2 cellular contexts compared by ENCODE assay signal in the genomic region with DNA sequence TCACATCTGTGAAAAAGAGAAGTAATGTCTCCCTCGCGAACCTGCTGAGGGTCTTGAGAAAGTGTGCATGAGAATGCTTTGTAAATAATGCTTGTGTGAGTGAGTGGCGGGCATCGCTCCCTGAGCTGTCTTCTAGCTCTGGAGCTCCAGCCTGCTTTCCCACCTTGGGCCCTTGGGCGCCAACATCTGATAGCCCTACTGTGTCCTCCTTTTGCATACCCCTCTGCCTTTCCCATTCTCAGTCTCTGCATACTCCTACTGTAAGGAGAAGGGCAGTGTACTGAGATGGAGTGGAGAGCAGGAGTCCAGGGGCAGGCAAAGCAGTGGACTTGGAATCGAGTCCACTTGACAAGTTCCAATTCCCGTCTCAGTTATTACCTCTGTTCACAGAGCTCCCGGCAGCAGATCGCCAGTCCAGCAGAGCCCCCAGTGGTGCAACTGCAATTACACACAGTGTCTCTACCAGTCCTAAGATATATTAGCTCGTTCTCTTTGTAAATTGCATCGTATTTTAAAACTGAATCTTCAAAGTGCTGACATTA.
A peak's percentile ranks its signal among the peaks of the same experiment; 100 is the strongest.
TF ChIP-seq lines count a peak whose summit lies in the region.

No MANE protein-coding gene starts in this region.

TF ChIP-seq in Ishikawa, 13 proteins besides CTCF, POLR2A, EP300 and RAD21:
- no peak for TF ChIP-seq TAF1 (IDR thresholded peaks at IDR 0.05; ENCODE audit: low read depth)
- no peak for TF ChIP-seq NFIC (IDR thresholded peaks at IDR 0.05)
- TF ChIP-seq CEBPB (IDR thresholded peaks at IDR 0.05) = no peak
- TF ChIP-seq YY1 (IDR thresholded peaks at IDR 0.05; ENCODE audit: low read depth) = no peak
- TF ChIP-seq FOXM1 (IDR thresholded peaks at IDR 0.05; ENCODE audit: borderline replicate concordance, low read depth) = no peak
- no peak for TF ChIP-seq EGR1 (IDR thresholded peaks at IDR 0.05)
- no peak for TF ChIP-seq ZBTB7A (IDR thresholded peaks at IDR 0.05; ENCODE audit: low read depth)
- no peak for TF ChIP-seq MAX (IDR thresholded peaks at IDR 0.05)
- no peak for TF ChIP-seq TCF12 (IDR thresholded peaks at IDR 0.05; ENCODE audit: low read depth)
- no peak for TF ChIP-seq REST (IDR thresholded peaks at IDR 0.05; ENCODE audit: low read depth)
- no peak for TF ChIP-seq TEAD4 (IDR thresholded peaks at IDR 0.05)
- no peak for TF ChIP-seq CREB1 (IDR thresholded peaks at IDR 0.05; ENCODE audit: low read depth)
- TF ChIP-seq, protein P1, sequence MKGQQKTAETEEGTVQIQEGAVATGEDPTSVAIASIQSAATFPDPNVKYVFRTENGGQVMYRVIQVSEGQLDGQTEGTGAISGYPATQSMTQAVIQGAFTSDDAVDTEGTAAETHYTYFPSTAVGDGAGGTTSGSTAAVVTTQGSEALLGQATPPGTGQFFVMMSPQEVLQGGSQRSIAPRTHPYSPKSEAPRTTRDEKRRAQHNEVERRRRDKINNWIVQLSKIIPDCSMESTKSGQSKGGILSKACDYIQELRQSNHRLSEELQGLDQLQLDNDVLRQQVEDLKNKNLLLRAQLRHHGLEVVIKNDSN (IDR thresholded peaks at IDR 0.05) = no peak

TF ChIP-seq in K562, 482 proteins besides CTCF, POLR2A, EP300 and RAD21:
- TF ChIP-seq E4F1 (CRISPR knock-in tag; IDR thresholded peaks at IDR 0.05; ENCODE audit: borderline replicate concordance) (no peak), KDM4B (IDR thresholded peaks at IDR 0.05; ENCODE audit: borderline replicate concordance in 2 of 2, low read depth in 1 of 2) (no peak), TCF7 (IDR thresholded peaks at IDR 0.05; ENCODE audit: borderline replicate concordance) (no peak), ELK1 (CRISPR knock-in tag; IDR thresholded peaks at IDR 0.05) (no peak), ZNF589 (CRISPR knock-in tag; IDR thresholded peaks at IDR 0.05; ENCODE audit: low read depth) (no peak), SMC3 (conservative IDR thresholded peaks at IDR 0.05; ENCODE audit: insufficient read depth, low read depth, low read length) (0 out of 2 replicates have a peak, but pooled peaks have one; percentile 11)
- TF ChIP-seq, protein P2, sequence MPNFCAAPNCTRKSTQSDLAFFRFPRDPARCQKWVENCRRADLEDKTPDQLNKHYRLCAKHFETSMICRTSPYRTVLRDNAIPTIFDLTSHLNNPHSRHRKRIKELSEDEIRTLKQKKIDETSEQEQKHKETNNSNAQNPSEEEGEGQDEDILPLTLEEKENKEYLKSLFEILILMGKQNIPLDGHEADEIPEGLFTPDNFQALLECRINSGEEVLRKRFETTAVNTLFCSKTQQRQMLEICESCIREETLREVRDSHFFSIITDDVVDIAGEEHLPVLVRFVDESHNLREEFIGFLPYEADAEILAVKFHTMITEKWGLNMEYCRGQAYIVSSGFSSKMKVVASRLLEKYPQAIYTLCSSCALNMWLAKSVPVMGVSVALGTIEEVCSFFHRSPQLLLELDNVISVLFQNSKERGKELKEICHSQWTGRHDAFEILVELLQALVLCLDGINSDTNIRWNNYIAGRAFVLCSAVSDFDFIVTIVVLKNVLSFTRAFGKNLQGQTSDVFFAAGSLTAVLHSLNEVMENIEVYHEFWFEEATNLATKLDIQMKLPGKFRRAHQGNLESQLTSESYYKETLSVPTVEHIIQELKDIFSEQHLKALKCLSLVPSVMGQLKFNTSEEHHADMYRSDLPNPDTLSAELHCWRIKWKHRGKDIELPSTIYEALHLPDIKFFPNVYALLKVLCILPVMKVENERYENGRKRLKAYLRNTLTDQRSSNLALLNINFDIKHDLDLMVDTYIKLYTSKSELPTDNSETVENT (CRISPR knock-in tag; IDR thresholded peaks at IDR 0.05) = no peak
TF ChIP-seq in K562: peak in this region for 1.
